Comparison of ENCODE assay signal across 21 cellular contexts in genomic region chr6:44682987-44683779, GRCh38.
DNase-seq lines count a peak whose midpoint lies in the region; ATAC-seq and TF ChIP-seq lines count a peak whose summit lies in the region.
"Had no signal": no experiment of that assay in that cellular context is flagged by ENCODE, and none has a peak within 500 bp of the region (broad histone marks: within the 10 kb centered on the region; RNA-seq: fewer than 3 reads in every experiment).

No MANE protein-coding gene starts in this region.

- H3K4me3 ChIP-seq in coronary artery: no peak overlapping the region
- H3K4me3 ChIP-seq: GM12878 had no signal

- ATAC-seq in stimulated activated effector memory CD8-positive, alpha-beta T cell treated with anti-CD3 and anti-CD28 coated beads, Interleukin-12 subunit alpha, Interleukin-12 subunit beta, amount 100 ng/mL, for 72 hours: no peak
- ATAC-seq in natural killer cell treated with Interleukin-12 subunit alpha and Interleukin-12 subunit beta and Interleukin-15 and Interleukin-18, amount 100 ng/mL, for 72 hours: no peak
- ATAC-seq in activated T-cell treated with anti-CD3 and anti-CD28 coated beads, Interleukin-2, amount 50 U/mL, for 4 hours: no peak
- ATAC-seq: GM12878 had no signal

- peak overlapping the region; percentile 1 for H3K27ac Mint-ChIP-seq in osteocyte (ENCODE audit: unreplicated experiment)
- peak overlapping the region; percentile 51 for H3K27ac Mint-ChIP-seq in stimulated activated effector memory CD8-positive, alpha-beta T cell treated with anti-CD3 and anti-CD28 coated beads, Interleukin-12 subunit alpha, Interleukin-12 subunit beta, amount 100 ng/mL, for 72 hours
- H3K27ac Mint-ChIP-seq in natural killer cell treated with Interleukin-12 subunit alpha and Interleukin-12 subunit beta and Interleukin-15 and Interleukin-18, amount 100 ng/mL, for 72 hours: no peak overlapping the region
- H3K27ac Mint-ChIP-seq: CD8-positive, alpha-beta memory T cell had no signal

- H3K9me3 Mint-ChIP-seq in osteocyte (ENCODE audit: unreplicated experiment): peaks cover 17% of the 10 kb centered on the region
- peaks cover 2% of the 10 kb centered on the region for H3K9me3 Mint-ChIP-seq in stimulated activated effector memory CD8-positive, alpha-beta T cell treated with anti-CD3 and anti-CD28 coated beads, Interleukin-12 subunit alpha, Interleukin-12 subunit beta, amount 100 ng/mL, for 72 hours
- H3K9me3 Mint-ChIP-seq in natural killer cell treated with Interleukin-12 subunit alpha and Interleukin-12 subunit beta and Interleukin-15 and Interleukin-18, amount 100 ng/mL, for 72 hours: no peaks in the 10 kb centered on the region
- peaks cover 7% of the 10 kb centered on the region for H3K9me3 Mint-ChIP-seq in activated T-cell treated with anti-CD3 and anti-CD28 coated beads, Interleukin-2, amount 50 U/mL, for 4 hours

- H3K4me3 Mint-ChIP-seq in osteocyte (ENCODE audit: unreplicated experiment): no peak overlapping the region
- H3K4me3 Mint-ChIP-seq in stimulated activated effector memory CD8-positive, alpha-beta T cell treated with anti-CD3 and anti-CD28 coated beads, Interleukin-12 subunit alpha, Interleukin-12 subunit beta, amount 100 ng/mL, for 72 hours: no peak overlapping the region
- no peak overlapping the region for H3K4me3 Mint-ChIP-seq in natural killer cell treated with Interleukin-12 subunit alpha and Interleukin-12 subunit beta and Interleukin-15 and Interleukin-18, amount 100 ng/mL, for 72 hours
- no peak overlapping the region for H3K4me3 Mint-ChIP-seq in activated T-cell treated with anti-CD3 and anti-CD28 coated beads, Interleukin-2, amount 50 U/mL, for 4 hours
- H3K4me3 Mint-ChIP-seq: CD4-positive, CD25-positive, alpha-beta regulatory T cell; CD8-positive, alpha-beta memory T cell; H9 had no signal

- TF ChIP-seq CTCF in coronary artery (IDR thresholded peaks at IDR 0.05) (no peak), osteocyte (IDR thresholded peaks at IDR 0.05) (no peak)

- H3K27ac ChIP-seq in coronary artery: no peak overlapping the region

- peaks cover 10% of the 10 kb centered on the region for H3K36me3 Mint-ChIP-seq in osteocyte (ENCODE audit: unreplicated experiment)
- no peaks in the 10 kb centered on the region for H3K36me3 Mint-ChIP-seq in stimulated activated effector memory CD8-positive, alpha-beta T cell treated with anti-CD3 and anti-CD28 coated beads, Interleukin-12 subunit alpha, Interleukin-12 subunit beta, amount 100 ng/mL, for 72 hours
- H3K36me3 Mint-ChIP-seq in natural killer cell treated with Interleukin-12 subunit alpha and Interleukin-12 subunit beta and Interleukin-15 and Interleukin-18, amount 100 ng/mL, for 72 hours: peaks cover 4% of the 10 kb centered on the region
- H3K36me3 Mint-ChIP-seq in activated T-cell treated with anti-CD3 and anti-CD28 coated beads, Interleukin-2, amount 50 U/mL, for 4 hours (ENCODE audit: insufficient read depth): no peaks in the 10 kb centered on the region
- H3K36me3 Mint-ChIP-seq: CD4-positive, CD25-positive, alpha-beta regulatory T cell; CD8-positive, alpha-beta memory T cell had no signal

- H3K4me1 Mint-ChIP-seq in osteocyte (ENCODE audit: unreplicated experiment): peaks cover 26% of the 10 kb centered on the region
- peaks cover 25% of the 10 kb centered on the region for H3K4me1 Mint-ChIP-seq in stimulated activated effector memory CD8-positive, alpha-beta T cell treated with anti-CD3 and anti-CD28 coated beads, Interleukin-12 subunit alpha, Interleukin-12 subunit beta, amount 100 ng/mL, for 72 hours
- no peaks in the 10 kb centered on the region for H3K4me1 Mint-ChIP-seq in natural killer cell treated with Interleukin-12 subunit alpha and Interleukin-12 subunit beta and Interleukin-15 and Interleukin-18, amount 100 ng/mL, for 72 hours (ENCODE audit: low read depth in 2 of 2)
- no peaks in the 10 kb centered on the region for H3K4me1 Mint-ChIP-seq in activated T-cell treated with anti-CD3 and anti-CD28 coated beads, Interleukin-2, amount 50 U/mL, for 4 hours (ENCODE audit: low read depth)
- H3K4me1 Mint-ChIP-seq: CD4-positive, CD25-positive, alpha-beta regulatory T cell; CD8-positive, alpha-beta memory T cell had no signal

- peak; percentile 28 for DNase-seq in activated CD8-positive, alpha-beta memory T cell treated with anti-CD3 and anti-CD28 coated beads for 24 hours
- DNase-seq in activated CD8-positive, alpha-beta memory T cell treated with anti-CD3 and anti-CD28 coated beads, Interleukin-2, amount 50 U/mL, for 48 hours: no peak
- DNase-seq in coronary artery (ENCODE audit: low spot score): peak; percentile 40
- DNase-seq in osteocyte (ENCODE audit: extremely low spot score, unreplicated experiment): peak; percentile 62
- no peak for DNase-seq in stimulated activated effector memory CD8-positive, alpha-beta T cell treated with anti-CD3 and anti-CD28 coated beads, Interleukin-12 subunit alpha, Interleukin-12 subunit beta, amount 100 ng/mL, for 72 hours (ENCODE audit: low spot score in 2 of 2)
- DNase-seq in NCI-H2196 treated with DMSO at 0.1 percent for 48 hours (lab: John Stamatoyannopoulos, UW; ENCODE audit: unreplicated experiment): no peak
- DNase-seq in natural killer cell treated with Interleukin-12 subunit alpha and Interleukin-12 subunit beta and Interleukin-15 and Interleukin-18, amount 100 ng/mL, for 72 hours (ENCODE audit: low spot score): no peak
- DNase-seq in activated T-cell treated with anti-CD3 and anti-CD28 coated beads, Interleukin-2, amount 50 U/mL, for 4 hours: no peak
- DNase-seq: 8988T; BE2C; C1 segment of cervical spinal cord; CD4-positive, CD25-positive, alpha-beta regulatory T cell; CD8-positive, alpha-beta memory T cell; COR-L47; DMS 273 treated with DMSO at 0.1 percent for 48 hours; DMS53; DND-41; EL; GOT3 had no signal

- no peaks in the 10 kb centered on the region for H3K27me3 Mint-ChIP-seq in osteocyte (ENCODE audit: unreplicated experiment)
- H3K27me3 Mint-ChIP-seq in natural killer cell treated with Interleukin-12 subunit alpha and Interleukin-12 subunit beta and Interleukin-15 and Interleukin-18, amount 100 ng/mL, for 72 hours: peaks cover 15 to 47% of the 10 kb centered on the region in 2 donors
- no peaks in the 10 kb centered on the region for H3K27me3 Mint-ChIP-seq in activated T-cell treated with anti-CD3 and anti-CD28 coated beads, Interleukin-2, amount 50 U/mL, for 4 hours (ENCODE audit: low read depth)

Comparison
In these comparisons a context has a peak if more than half of its experiments do, and no peak if none do; other contexts are left out.
1. DNase-seq: peak in activated CD8-positive, alpha-beta memory T cell treated with anti-CD3 and anti-CD28 coated beads for 24 hours (single experiment), coronary artery (single experiment) and osteocyte (single experiment); none in activated CD8-positive, alpha-beta memory T cell treated with anti-CD3 and anti-CD28 coated beads, Interleukin-2, amount 50 U/mL, for 48 hours (single experiment), stimulated activated effector memory CD8-positive, alpha-beta T cell treated with anti-CD3 and anti-CD28 coated beads, Interleukin-12 subunit alpha, Interleukin-12 subunit beta, amount 100 ng/mL, for 72 hours (0 of 2), NCI-H2196 treated with DMSO at 0.1 percent for 48 hours (single experiment), natural killer cell treated with Interleukin-12 subunit alpha and Interleukin-12 subunit beta and Interleukin-15 and Interleukin-18, amount 100 ng/mL, for 72 hours (single experiment) and activated T-cell treated with anti-CD3 and anti-CD28 coated beads, Interleukin-2, amount 50 U/mL, for 4 hours (single experiment).
2. H3K27ac Mint-ChIP-seq: peak in osteocyte (single experiment) and stimulated activated effector memory CD8-positive, alpha-beta T cell treated with anti-CD3 and anti-CD28 coated beads, Interleukin-12 subunit alpha, Interleukin-12 subunit beta, amount 100 ng/mL, for 72 hours (single experiment); none in natural killer cell treated with Interleukin-12 subunit alpha and Interleukin-12 subunit beta and Interleukin-15 and Interleukin-18, amount 100 ng/mL, for 72 hours (0 of 2).